Comparison of ENCODE assay signal across 8 cellular contexts in the genomic region with DNA sequence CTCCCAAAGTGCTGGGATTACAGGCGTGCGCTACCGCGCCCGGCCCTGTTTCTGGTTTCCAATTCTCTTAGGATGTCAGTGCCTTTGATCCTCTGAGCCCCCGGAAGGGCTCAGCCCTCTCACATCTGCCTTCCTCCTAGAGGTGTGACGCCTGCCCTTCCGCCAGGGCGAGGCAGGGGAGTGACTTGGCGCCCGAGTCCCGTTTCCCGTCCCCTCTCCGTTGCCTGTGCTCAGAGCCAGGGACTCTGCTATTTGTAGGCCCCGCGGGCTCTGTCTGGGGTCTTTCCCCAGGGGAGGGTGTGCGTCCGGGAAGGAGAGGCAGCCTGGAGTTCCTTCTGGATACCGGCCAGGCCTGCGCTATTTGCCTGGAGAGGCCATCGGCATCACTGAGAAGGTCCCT.
DNase-seq lines count a peak whose midpoint lies in the region; ATAC-seq lines count a peak whose summit lies in the region.

No MANE protein-coding gene starts in this region.

- H3K27me3 ChIP-seq in skeletal muscle satellite cell (ENCODE audit: control insufficient read depth, insufficient read depth, low read length): no peaks in the 10 kb centered on the region

- H3K36me3 ChIP-seq in skeletal muscle satellite cell (ENCODE audit: insufficient read depth, low read length): no peaks in the 10 kb centered on the region

- peaks cover 7% of the 10 kb centered on the region for H3K9me3 ChIP-seq in skeletal muscle satellite cell (replicated peaks; ENCODE audit: low read length)

- H3K4me2 ChIP-seq in skeletal muscle satellite cell (ENCODE audit: low read length): peak overlapping the region; percentile 77

- peaks cover 24% of the 10 kb centered on the region for H3K4me1 ChIP-seq in skeletal muscle satellite cell (ENCODE audit: control insufficient read depth, insufficient read depth, low read length)

- H3K36me3 Mint-ChIP-seq in effector memory CD8-positive, alpha-beta T cell (ENCODE audit: insufficient read depth): peaks cover 3% of the 10 kb centered on the region

- peak overlapping the region; percentile 61 for H3K4me3 ChIP-seq in skeletal muscle satellite cell (ENCODE audit: low read length)

- peak overlapping the region; percentile 85 to 92 for H3K4me3 Mint-ChIP-seq in effector memory CD8-positive, alpha-beta T cell

- H3K9me3 Mint-ChIP-seq in effector memory CD8-positive, alpha-beta T cell: no peaks in the 10 kb centered on the region

- peak overlapping the region; percentile 94 to 100 for H3K27ac Mint-ChIP-seq in effector memory CD8-positive, alpha-beta T cell

- no peaks in the 10 kb centered on the region for H3K27me3 Mint-ChIP-seq in effector memory CD8-positive, alpha-beta T cell

- peak; percentile 38 to 40 for DNase-seq in activated CD4-positive, alpha-beta T cell treated with anti-CD3 and anti-CD28 coated beads for 4 hours
- peak in 2 of 3 experiments; percentile 36 to 54 for DNase-seq in effector memory CD8-positive, alpha-beta T cell
- DNase-seq in NCI-H2081 (lab: John Stamatoyannopoulos, UW): no peak

- peak; percentile 52 for ATAC-seq in GM19023 (IDR thresholded peaks at IDR 0.05; ENCODE audit: unreplicated experiment)
- ATAC-seq in effector memory CD8-positive, alpha-beta T cell (replicated peaks): peak; percentile 77
- ATAC-seq in HG02870 (IDR thresholded peaks at IDR 0.05; ENCODE audit: unreplicated experiment): no peak
- no peak for ATAC-seq in HG03439 (IDR thresholded peaks at IDR 0.05; ENCODE audit: unreplicated experiment)
- no peak for ATAC-seq in GM18861 (IDR thresholded peaks at IDR 0.05; ENCODE audit: unreplicated experiment)

- peak overlapping the region; percentile 63 for H3K9ac ChIP-seq in skeletal muscle satellite cell (ENCODE audit: low read depth, low read length)

- peaks cover 48 to 56% of the 10 kb centered on the region in 2 donors for H3K4me1 Mint-ChIP-seq in effector memory CD8-positive, alpha-beta T cell (ENCODE audit: low read depth in 2 of 2)

Comparison
In these comparisons a context has a peak if more than half of its experiments do, and no peak if none do; other contexts are left out.
1. ATAC-seq: peak in GM19023 (single experiment) and effector memory CD8-positive, alpha-beta T cell (single experiment); none in HG02870 (single experiment), HG03439 (single experiment) and GM18861 (single experiment).
2. DNase-seq: peak in activated CD4-positive, alpha-beta T cell treated with anti-CD3 and anti-CD28 coated beads for 4 hours (2 of 2) and effector memory CD8-positive, alpha-beta T cell (2 of 3); none in NCI-H2081 (0 of 2).